Comparison of ENCODE assay signal across 1 cellular context in the genomic region with DNA sequence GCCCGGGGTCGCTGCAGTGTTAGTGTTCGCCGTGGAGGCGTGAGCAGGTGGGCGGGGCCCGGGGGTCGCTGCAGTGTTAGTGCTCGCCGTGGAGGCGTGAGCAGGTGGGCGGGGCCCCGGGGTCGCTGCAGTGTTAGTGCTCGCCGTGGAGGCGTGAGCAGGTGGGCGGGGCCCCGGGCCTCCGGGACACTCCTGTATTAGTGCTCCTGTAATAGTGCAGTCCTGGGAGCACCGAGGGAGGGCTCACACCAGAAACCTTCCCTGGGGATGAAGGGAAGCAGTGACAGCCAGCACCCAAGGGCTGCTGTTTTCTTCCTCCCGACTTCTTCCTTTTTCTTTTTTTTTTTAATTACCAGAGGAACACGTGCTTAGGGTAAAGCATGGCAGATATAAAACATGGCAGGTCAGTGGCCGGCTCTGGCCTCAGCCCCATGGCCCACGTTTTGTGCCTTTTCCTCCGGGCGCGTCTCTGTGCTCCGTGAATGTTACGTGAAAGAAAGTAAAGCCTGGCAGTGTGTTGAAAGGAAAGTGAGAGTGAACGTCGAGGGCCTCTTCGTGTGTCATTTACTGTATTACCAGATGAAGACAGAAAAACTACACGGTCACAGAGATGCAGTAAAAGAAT.
TF ChIP-seq lines count a peak whose summit lies in the region.

No MANE protein-coding gene starts in this region.

TF ChIP-seq in GM23338, 12 proteins besides CTCF, POLR2A, EP300 and RAD21 (continued from another document):
- no peak for TF ChIP-seq REST (IDR thresholded peaks at IDR 0.05; ENCODE audit: unreplicated experiment)
- no peak for TF ChIP-seq ZNF331 (CRISPR knock-in tag; IDR thresholded peaks at IDR 0.05; ENCODE audit: low read depth)
